1 cellular context compared by ENCODE assay signal in the genomic region with DNA sequence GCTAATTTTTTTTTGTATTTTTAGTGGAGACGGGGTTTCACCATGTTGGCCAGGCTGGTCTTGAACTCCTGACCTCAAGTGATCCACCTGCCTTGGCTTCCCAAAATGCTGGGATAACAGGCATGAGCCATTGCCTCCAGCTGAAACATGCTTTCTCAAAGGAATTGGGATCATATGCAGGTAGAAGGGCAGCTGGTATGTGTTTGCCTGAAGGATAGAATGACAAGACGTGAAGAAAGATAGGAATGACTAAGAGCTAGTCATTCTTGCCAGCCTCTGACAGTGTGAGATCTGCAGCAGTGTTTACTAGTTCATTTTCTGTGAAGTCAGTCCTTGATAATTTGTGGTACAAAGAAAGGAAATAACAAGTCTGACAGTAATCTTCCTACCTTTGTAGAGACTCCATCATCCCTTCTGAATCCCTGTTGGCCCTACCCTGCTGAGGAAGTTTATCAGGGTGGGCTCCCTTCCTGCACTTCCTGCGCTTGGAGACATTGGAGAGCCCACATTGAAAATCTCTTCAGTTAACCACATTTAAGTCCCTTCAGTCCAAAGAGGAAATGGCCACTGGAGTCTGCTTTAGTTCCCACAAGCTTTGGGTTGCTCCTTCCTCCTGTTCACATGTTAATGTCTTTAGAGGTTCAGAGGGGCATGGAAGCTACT.
TF ChIP-seq lines count a peak whose summit lies in the region.

No MANE protein-coding gene starts in this region.

TF ChIP-seq in GM12878, 131 proteins besides CTCF, POLR2A, EP300 and RAD21 (continued from another document):
- TF ChIP-seq, protein P1, sequence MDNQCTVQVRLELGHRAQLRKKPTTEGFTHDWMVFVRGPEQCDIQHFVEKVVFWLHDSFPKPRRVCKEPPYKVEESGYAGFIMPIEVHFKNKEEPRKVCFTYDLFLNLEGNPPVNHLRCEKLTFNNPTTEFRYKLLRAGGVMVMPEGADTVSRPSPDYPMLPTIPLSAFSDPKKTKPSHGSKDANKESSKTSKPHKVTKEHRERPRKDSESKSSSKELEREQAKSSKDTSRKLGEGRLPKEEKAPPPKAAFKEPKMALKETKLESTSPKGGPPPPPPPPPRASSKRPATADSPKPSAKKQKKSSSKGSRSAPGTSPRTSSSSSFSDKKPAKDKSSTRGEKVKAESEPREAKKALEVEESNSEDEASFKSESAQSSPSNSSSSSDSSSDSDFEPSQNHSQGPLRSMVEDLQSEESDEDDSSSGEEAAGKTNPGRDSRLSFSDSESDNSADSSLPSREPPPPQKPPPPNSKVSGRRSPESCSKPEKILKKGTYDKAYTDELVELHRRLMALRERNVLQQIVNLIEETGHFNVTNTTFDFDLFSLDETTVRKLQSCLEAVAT (IDR thresholded peaks at IDR 0.05), result peak; percentile 9; the same call in 1 of the 2 replicates
- no peak for TF ChIP-seq CEBPB (IDR thresholded peaks at IDR 0.05; ENCODE audit: borderline replicate concordance in 1 of 2, low read depth in 2 of 2, low read length in 2 of 2)
- TF ChIP-seq SRF (IDR thresholded peaks at IDR 0.05; ENCODE audit: low read depth in 2 of 2, low read length in 2 of 2), result no peak
- TF ChIP-seq IKZF2 (IDR thresholded peaks at IDR 0.05), result peak; percentile 44 to 60; a peak in 3 of 4 replicates
- no peak for TF ChIP-seq EZH2 (IDR thresholded peaks at IDR 0.05; ENCODE audit: borderline replicate concordance, control insufficient read depth, low read depth, low read length)
- TF ChIP-seq E4F1 (IDR thresholded peaks at IDR 0.05; ENCODE audit: borderline replicate concordance, partially characterized antibody), result no peak
- TF ChIP-seq, protein P2, sequence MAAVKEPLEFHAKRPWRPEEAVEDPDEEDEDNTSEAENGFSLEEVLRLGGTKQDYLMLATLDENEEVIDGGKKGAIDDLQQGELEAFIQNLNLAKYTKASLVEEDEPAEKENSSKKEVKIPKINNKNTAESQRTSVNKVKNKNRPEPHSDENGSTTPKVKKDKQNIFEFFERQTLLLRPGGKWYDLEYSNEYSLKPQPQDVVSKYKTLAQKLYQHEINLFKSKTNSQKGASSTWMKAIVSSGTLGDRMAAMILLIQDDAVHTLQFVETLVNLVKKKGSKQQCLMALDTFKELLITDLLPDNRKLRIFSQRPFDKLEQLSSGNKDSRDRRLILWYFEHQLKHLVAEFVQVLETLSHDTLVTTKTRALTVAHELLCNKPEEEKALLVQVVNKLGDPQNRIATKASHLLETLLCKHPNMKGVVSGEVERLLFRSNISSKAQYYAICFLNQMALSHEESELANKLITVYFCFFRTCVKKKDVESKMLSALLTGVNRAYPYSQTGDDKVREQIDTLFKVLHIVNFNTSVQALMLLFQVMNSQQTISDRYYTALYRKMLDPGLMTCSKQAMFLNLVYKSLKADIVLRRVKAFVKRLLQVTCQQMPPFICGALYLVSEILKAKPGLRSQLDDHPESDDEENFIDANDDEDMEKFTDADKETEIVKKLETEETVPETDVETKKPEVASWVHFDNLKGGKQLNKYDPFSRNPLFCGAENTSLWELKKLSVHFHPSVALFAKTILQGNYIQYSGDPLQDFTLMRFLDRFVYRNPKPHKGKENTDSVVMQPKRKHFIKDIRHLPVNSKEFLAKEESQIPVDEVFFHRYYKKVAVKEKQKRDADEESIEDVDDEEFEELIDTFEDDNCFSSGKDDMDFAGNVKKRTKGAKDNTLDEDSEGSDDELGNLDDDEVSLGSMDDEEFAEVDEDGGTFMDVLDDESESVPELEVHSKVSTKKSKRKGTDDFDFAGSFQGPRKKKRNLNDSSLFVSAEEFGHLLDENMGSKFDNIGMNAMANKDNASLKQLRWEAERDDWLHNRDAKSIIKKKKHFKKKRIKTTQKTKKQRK (IDR thresholded peaks at IDR 0.05; ENCODE audit: low read depth, low read length), result no peak
TF ChIP-seq in GM12878: peak in this region for 22.
